Comparison of ENCODE assay signal across 8 cellular contexts in genomic region chr12:119667577-119668314, GRCh38. TPM values are rescaled to one million over a fixed set of nuclear protein-coding genes. Genes with fewer than 3 reads are reported as not detected.
DNase-seq lines count a peak whose midpoint lies in the region; TF ChIP-seq lines count a peak whose summit lies in the region.

TSS of gene PRKAB1 (plus strand) at chr12:119668133. CDS start at chr12:119668245, 112 bp downstream.

- TF ChIP-seq CTCF in MM.1S (IDR thresholded peaks at IDR 0.05; ENCODE audit: low read length) (peak; percentile 78), foreskin fibroblast (IDR thresholded peaks at IDR 0.05; ENCODE audit: low read depth, low read length) (peak; percentile 98), neural progenitor cell (IDR thresholded peaks at IDR 0.05) (peak; percentile 96)

- H3K9me3 ChIP-seq in MM.1S (replicated peaks; ENCODE audit: insufficient read depth, low read length) (no peaks in the 10 kb centered on the region), neural progenitor cell (ENCODE audit: low read depth) (no peaks in the 10 kb centered on the region)

- no peaks in the 10 kb centered on the region for H3K9me2 ChIP-seq in MM.1S (replicated peaks; ENCODE audit: insufficient read depth, low read length)

- peaks cover 2% of the 10 kb centered on the region for H3K27me3 Mint-ChIP-seq in neural progenitor cell (ENCODE audit: insufficient read depth, low read depth)

- peak within 1 kb of the TSS; percentile 93 for H3K4me3 ChIP-seq in MM.1S (ENCODE audit: low read length)
- H3K4me3 ChIP-seq in foreskin fibroblast (ENCODE audit: low read depth in 1 of 2, low read length in 2 of 2): peak within 1 kb of the TSS; percentile 88 to 99
- H3K4me3 ChIP-seq in neural progenitor cell: peak within 1 kb of the TSS; percentile 77

- H3K27ac ChIP-seq in MM.1S (ENCODE audit: low read length): peak within 1 kb of the TSS; percentile 62; the same call in 1 of the 2 replicates
- H3K27ac ChIP-seq in neural progenitor cell: peak within 1 kb of the TSS; percentile 85

- H2AFZ ChIP-seq in MM.1S (ENCODE audit: low read length) (peak within 1 kb of the TSS; percentile 86), neural progenitor cell (replicated peaks) (peak within 1 kb of the TSS; percentile 99)

- H3K4me1 ChIP-seq in MM.1S (ENCODE audit: low read length) (0 out of 2 replicates have a peak, but pooled peaks cover 4% of the 10 kb centered on the region), neural progenitor cell (peaks cover 4% of the 10 kb centered on the region)

- DNase-seq in GM03348 (ENCODE audit: low spot score): peak; percentile 100
- DNase-seq in HCEC 1CT: peak; percentile 98
- DNase-seq in MM.1S: peak; percentile 93
- peak; percentile 91 for DNase-seq in SIG-M5 (lab: John Stamatoyannopoulos, UW)
- peak; percentile 95 for DNase-seq in activated gamma-delta T cell treated with Interleukin-2 at 50 U/mL for 16 hours
- DNase-seq in foreskin fibroblast: peak; percentile 97 to 99
- peak; percentile 99 for DNase-seq in neural progenitor cell (ENCODE audit: low spot score)
- DNase-seq in stromal cell of bone marrow (ENCODE audit: low read depth): peak; percentile 94

- H3F3A ChIP-seq in MM.1S (ENCODE audit: insufficient read depth, low read length): peaks cover 4% of the 10 kb centered on the region; the same call in 1 of the 2 replicates
- H3F3A ChIP-seq in neural progenitor cell (ENCODE audit: low read depth): peaks cover 18% of the 10 kb centered on the region

- peaks cover 5% of the 10 kb centered on the region for H3K36me3 Mint-ChIP-seq in neural progenitor cell

- peak within 1 kb of the TSS; percentile 85 for H3K9ac ChIP-seq in MM.1S (ENCODE audit: low read length)
- peak within 1 kb of the TSS; percentile 79 for H3K9ac ChIP-seq in neural progenitor cell

- H3K4me1 Mint-ChIP-seq in neural progenitor cell: peaks cover 19% of the 10 kb centered on the region

- no peaks in the 10 kb centered on the region for H3K36me3 ChIP-seq in MM.1S (replicated peaks; ENCODE audit: insufficient read depth, low read length)
- peaks cover 12% of the 10 kb centered on the region for H3K36me3 ChIP-seq in neural progenitor cell

- H3K27ac Mint-ChIP-seq in neural progenitor cell: peak within 1 kb of the TSS; percentile 42

- peak within 1 kb of the TSS; percentile 92 for H3K4me3 Mint-ChIP-seq in neural progenitor cell

- peaks cover 17% of the 10 kb centered on the region for H3K79me2 ChIP-seq in MM.1S (ENCODE audit: low read length)
- peaks cover 40% of the 10 kb centered on the region for H3K79me2 ChIP-seq in neural progenitor cell (ENCODE audit: low read depth)

- H3K27me3 ChIP-seq in MM.1S (replicated peaks; ENCODE audit: insufficient read depth, low read length) (no peaks in the 10 kb centered on the region), neural progenitor cell (peaks cover 6% of the 10 kb centered on the region)

- H4K20me1 ChIP-seq in MM.1S (ENCODE audit: insufficient read depth, low read length): no peaks in the 10 kb centered on the region
- H4K20me1 ChIP-seq in neural progenitor cell (ENCODE audit: low read depth): peaks cover 18% of the 10 kb centered on the region

- H3K9me3 Mint-ChIP-seq in neural progenitor cell: no peaks in the 10 kb centered on the region

- peak within 1 kb of the TSS; percentile 71 for H3K4me2 ChIP-seq in MM.1S (ENCODE audit: low read depth, low read length)
- H3K4me2 ChIP-seq in neural progenitor cell: peak within 1 kb of the TSS; percentile 80

RNA-seq across cellular contexts. Expression of gene PRKAB1, which starts in this region (rescaled TPM):
- 24.5 and 25.3 TPM in 2 replicates for total RNA-seq in neural progenitor cell (ENCODE audit: low replicate concordance)

Comparison
In these comparisons a context has a peak if more than half of its experiments do, and no peak if none do; other contexts are left out.
1. Peak in every context shown above with its lines: DNase-seq, H3K4me3 ChIP-seq and H3K27ac ChIP-seq.